Comparison of ENCODE assay signal across 8 cellular contexts in genomic region chr4:40307627-40308497, GRCh38. TPM values are rescaled to one million over a fixed set of nuclear protein-coding genes. Genes with fewer than 3 reads are reported as not detected.
DNase-seq lines count a peak whose midpoint lies in the region; ATAC-seq and TF ChIP-seq lines count a peak whose summit lies in the region.

No MANE protein-coding gene starts in this region.

- H3K27me3 ChIP-seq in CD8-positive, alpha-beta T cell (ENCODE audit: insufficient read depth, low read length) = no peaks in the 10 kb centered on the region

- peaks cover 90% of the 10 kb centered on the region for H3K4me1 Mint-ChIP-seq in CD8-positive, alpha-beta T cell (ENCODE audit: low read depth)

- intact Hi-C loops in CD8-positive, alpha-beta T cell (cut with DNase I, micrococcal nuclease) = loop anchor here (2.0 to 5.0 kb wide), 6 partner anchors 41 to 157 kb away; no protein-coding TSS in a partner anchor

- peak; percentile 37 to 82 (median 71) for DNase-seq in CD8-positive, alpha-beta T cell
- peak; percentile 70 for DNase-seq in activated CD8-positive, alpha-beta memory T cell treated with anti-CD3 and anti-CD28 coated beads, Interleukin-2, amount 50 U/mL, for 1 hour (ENCODE audit: extremely low read depth)
- DNase-seq in mucosa of gallbladder (ENCODE audit: low spot score) (peak; percentile 38), HK-2 (ENCODE audit: unreplicated experiment) (no peak), SW480 (ENCODE audit: low spot score) (no peak)

- no peaks in the 10 kb centered on the region for H3K36me3 ChIP-seq in CD8-positive, alpha-beta T cell (ENCODE audit: insufficient read depth, low read length)

- H3K36me3 Mint-ChIP-seq in CD8-positive, alpha-beta T cell = no peaks in the 10 kb centered on the region

- H3K4me3 Mint-ChIP-seq in CD8-positive, alpha-beta T cell = peak overlapping the region; percentile 47

- H3K27me3 Mint-ChIP-seq in CD8-positive, alpha-beta T cell (ENCODE audit: low read depth) = no peaks in the 10 kb centered on the region

- CTCF ChIA-PET in CD8-positive, alpha-beta T cell (lab: Charles Lee) = interaction anchor here (0.7 to 8.4 kb wide), 27 partner anchors 8 to 251 kb away, joined by 3 to 118 read pairs (median 6); partner anchors contain the start of genes N4BP2 and RHOH

- no peaks in the 10 kb centered on the region for H3K9me3 ChIP-seq in CD8-positive, alpha-beta T cell (ENCODE audit: low read length)

- peak overlapping the region; percentile 99 for H3K27ac Mint-ChIP-seq in CD8-positive, alpha-beta T cell

- POLR2A ChIA-PET in CD8-positive, alpha-beta T cell (lab: Charles Lee) = interaction anchor here (0.7 to 5.2 kb wide), 33 partner anchors 9 to 250 kb away, joined by 3 to 41 read pairs (median 5); partner anchors contain the start of gene RHOH

- peaks cover 88% of the 10 kb centered on the region for H3K4me1 ChIP-seq in CD8-positive, alpha-beta T cell (ENCODE audit: insufficient read depth, low read length)

- peaks cover 2% of the 10 kb centered on the region for H3K9me3 Mint-ChIP-seq in CD8-positive, alpha-beta T cell

- H3K4me3 ChIP-seq in CD8-positive, alpha-beta T cell (ENCODE audit: low read depth, low read length) = peak overlapping the region; percentile 13

- H3K27ac ChIP-seq in CD8-positive, alpha-beta T cell (ENCODE audit: low read depth, low read length) = peak overlapping the region; percentile 71

- ATAC-seq in CD8-positive, alpha-beta T cell = peak; percentile 53
- ATAC-seq in HG02981 (IDR thresholded peaks at IDR 0.05; ENCODE audit: unreplicated experiment) = peak; percentile 21
- ATAC-seq in HG03378 (IDR thresholded peaks at IDR 0.05; ENCODE audit: unreplicated experiment) = no peak
- ATAC-seq in GM21526 (IDR thresholded peaks at IDR 0.05; ENCODE audit: low FRiP score, unreplicated experiment) = no peak

- no peak for TF ChIP-seq CTCF in CD8-positive, alpha-beta T cell (IDR thresholded peaks at IDR 0.05)

RNA-seq across cellular contexts. Expression of gene CHRNA9, which starts 27.3 kb away (rescaled TPM):
- under 1 TPM; 0.14 to 0.58 TPM for total RNA-seq in CD8-positive, alpha-beta T cell
- not detected for total RNA-seq in mucosa of gallbladder

Comparison
In these comparisons a context has a peak if more than half of its experiments do, and no peak if none do; other contexts are left out.
1. ATAC-seq: peak in CD8-positive, alpha-beta T cell (single experiment) and HG02981 (single experiment); none in HG03378 (single experiment) and GM21526 (single experiment).
2. DNase-seq: peak in CD8-positive, alpha-beta T cell (7 of 7), activated CD8-positive, alpha-beta memory T cell treated with anti-CD3 and anti-CD28 coated beads, Interleukin-2, amount 50 U/mL, for 1 hour (single experiment) and mucosa of gallbladder (single experiment); none in HK-2 (single experiment) and SW480 (single experiment).